8 cellular contexts compared by ENCODE assay signal in genomic region chr2:26033769-26034596, GRCh38. TPM values are rescaled to one million over a fixed set of nuclear protein-coding genes. Genes with fewer than 3 reads are reported as not detected.
A peak's percentile ranks its signal among the peaks of the same experiment; 100 is the strongest.
DNase-seq lines count a peak whose midpoint lies in the region; ATAC-seq and TF ChIP-seq lines count a peak whose summit lies in the region.

Gene RAB10, plus strand, starts transcription at chr2:26034084. Its CDS starts 525 bp downstream, at chr2:26034609.

- no peaks in the 10 kb centered on the region for H3K9me3 Mint-ChIP-seq in activated T-helper 2 cell treated with anti-CD3 and anti-CD28 coated beads, Interferon-gamma antibody, Interleukin-2, Interleukin-4, amounts not matched to agents 10 μg/mL and 5 μg/mL and 100 μg/mL, durations not matched to agents 14 hours and 24 hours and 36 hours
- H3K9me3 Mint-ChIP-seq in natural killer cell treated with Interleukin-12 subunit alpha and Interleukin-12 subunit beta and Interleukin-15 and Interleukin-18, amount 100 ng/mL, for 72 hours: no peaks in the 10 kb centered on the region

- peak; percentile 5 for TF ChIP-seq CTCF in RWPE2 (IDR thresholded peaks at IDR 0.05; ENCODE audit: poor library complexity, severe bottlenecking)
- TF ChIP-seq CTCF in fibroblast of mammary gland (conservative IDR thresholded peaks at IDR 0.05; ENCODE audit: control insufficient read depth, insufficient read depth, low read depth, low read length): no peak

- ATAC-seq in RWPE2 (ENCODE audit: low read depth): peak; percentile 78
- ATAC-seq in natural killer cell treated with Interleukin-12 subunit alpha and Interleukin-12 subunit beta and Interleukin-15 and Interleukin-18, amount 100 ng/mL, for 72 hours: peak; percentile 97
- peak; percentile 94 for ATAC-seq in stimulated activated naive CD8-positive, alpha-beta T cell treated with anti-CD3 and anti-CD28 coated beads, Interleukin-15, Interleukin-2, amounts not matched to agents 100 U/mL and 50 U/mL, for 24 hours

- H3K9me3 ChIP-seq in RWPE2 (ENCODE audit: severe bottlenecking): no peaks in the 10 kb centered on the region

- H3K27ac Mint-ChIP-seq in activated T-helper 2 cell treated with anti-CD3 and anti-CD28 coated beads, Interferon-gamma antibody, Interleukin-2, Interleukin-4, amounts not matched to agents 10 μg/mL and 5 μg/mL and 100 μg/mL, durations not matched to agents 14 hours and 24 hours and 36 hours: peak within 1 kb of the TSS; percentile 88
- peak within 1 kb of the TSS; percentile 82 to 94 for H3K27ac Mint-ChIP-seq in natural killer cell treated with Interleukin-12 subunit alpha and Interleukin-12 subunit beta and Interleukin-15 and Interleukin-18, amount 100 ng/mL, for 72 hours

- peak within 1 kb of the TSS; percentile 93 for H3K27ac ChIP-seq in RWPE2 (ENCODE audit: poor library complexity, severe bottlenecking)

- H3K4me3 ChIP-seq in RWPE2 (ENCODE audit: severe bottlenecking): peak within 1 kb of the TSS; percentile 68
- peak within 1 kb of the TSS; percentile 100 for H3K4me3 ChIP-seq in fibroblast of mammary gland (ENCODE audit: control insufficient read depth, low read depth, low read length)

- H3K27me3 ChIP-seq in RWPE2 (ENCODE audit: insufficient read depth, poor library complexity, severe bottlenecking): no peaks in the 10 kb centered on the region

- H3K36me3 ChIP-seq in RWPE2 (ENCODE audit: low read depth): peaks cover 32% of the 10 kb centered on the region

- H3K4me1 ChIP-seq in RWPE2 (ENCODE audit: insufficient read depth, poor library complexity, severe bottlenecking): peaks cover 4% of the 10 kb centered on the region

- H3K27me3 Mint-ChIP-seq in activated T-helper 2 cell treated with anti-CD3 and anti-CD28 coated beads, Interferon-gamma antibody, Interleukin-2, Interleukin-4, amounts not matched to agents 10 μg/mL and 5 μg/mL and 100 μg/mL, durations not matched to agents 14 hours and 24 hours and 36 hours (ENCODE audit: low read depth): peaks cover 2% of the 10 kb centered on the region
- H3K27me3 Mint-ChIP-seq in natural killer cell treated with Interleukin-12 subunit alpha and Interleukin-12 subunit beta and Interleukin-15 and Interleukin-18, amount 100 ng/mL, for 72 hours: no peaks in the 10 kb centered on the region

- intact Hi-C loops in activated T-helper 2 cell treated with anti-CD3 and anti-CD28 coated beads, Interferon-gamma antibody, Interleukin-2, Interleukin-4, amounts not matched to agents 10 μg/mL and 5 μg/mL and 100 μg/mL, durations not matched to agents 14 hours and 24 hours and 36 hours (cut with micrococcal nuclease): loop anchor here (1.0 to 5.0 kb wide), 5 partner anchors 34 to 211 kb away; partner anchors contain the start of genes ASXL2 and KIF3C

- DNase-seq in EH (ENCODE audit: low read depth) (peak; percentile 99), H4 (ENCODE audit: low spot score) (peak; percentile 97), LoVo (ENCODE audit: low spot score) (peak; percentile 99), RWPE2 (ENCODE audit: low spot score) (peak; percentile 97), fibroblast of mammary gland (ENCODE audit: low read depth) (peak; percentile 98)
- peak; percentile 100 for DNase-seq in activated T-helper 2 cell treated with anti-CD3 and anti-CD28 coated beads, Interferon-gamma antibody, Interleukin-2, Interleukin-4, amounts not matched to agents 10 μg/mL and 5 μg/mL and 100 μg/mL, durations not matched to agents 14 hours and 24 hours and 36 hours (ENCODE audit: low spot score)
- DNase-seq in natural killer cell treated with Interleukin-12 subunit alpha and Interleukin-12 subunit beta and Interleukin-15 and Interleukin-18, amount 100 ng/mL, for 72 hours (ENCODE audit: low spot score): peak; percentile 100
- DNase-seq in stimulated activated naive CD8-positive, alpha-beta T cell treated with anti-CD3 and anti-CD28 coated beads, Interleukin-15, Interleukin-2, amounts not matched to agents 100 U/mL and 50 U/mL, for 24 hours: peak; percentile 99

- peaks cover 19% of the 10 kb centered on the region for H3K4me1 Mint-ChIP-seq in activated T-helper 2 cell treated with anti-CD3 and anti-CD28 coated beads, Interferon-gamma antibody, Interleukin-2, Interleukin-4, amounts not matched to agents 10 μg/mL and 5 μg/mL and 100 μg/mL, durations not matched to agents 14 hours and 24 hours and 36 hours (ENCODE audit: low read depth)
- H3K4me1 Mint-ChIP-seq in natural killer cell treated with Interleukin-12 subunit alpha and Interleukin-12 subunit beta and Interleukin-15 and Interleukin-18, amount 100 ng/mL, for 72 hours (ENCODE audit: low read depth in 2 of 2): peaks cover 28 to 31% of the 10 kb centered on the region in 2 donors

- H3K4me3 Mint-ChIP-seq in activated T-helper 2 cell treated with anti-CD3 and anti-CD28 coated beads, Interferon-gamma antibody, Interleukin-2, Interleukin-4, amounts not matched to agents 10 μg/mL and 5 μg/mL and 100 μg/mL, durations not matched to agents 14 hours and 24 hours and 36 hours (ENCODE audit: low read depth): peak within 1 kb of the TSS; percentile 93
- peak within 1 kb of the TSS; percentile 98 for H3K4me3 Mint-ChIP-seq in natural killer cell treated with Interleukin-12 subunit alpha and Interleukin-12 subunit beta and Interleukin-15 and Interleukin-18, amount 100 ng/mL, for 72 hours

- H3K36me3 Mint-ChIP-seq in activated T-helper 2 cell treated with anti-CD3 and anti-CD28 coated beads, Interferon-gamma antibody, Interleukin-2, Interleukin-4, amounts not matched to agents 10 μg/mL and 5 μg/mL and 100 μg/mL, durations not matched to agents 14 hours and 24 hours and 36 hours (ENCODE audit: low read depth): peaks cover 35% of the 10 kb centered on the region
- H3K36me3 Mint-ChIP-seq in natural killer cell treated with Interleukin-12 subunit alpha and Interleukin-12 subunit beta and Interleukin-15 and Interleukin-18, amount 100 ng/mL, for 72 hours: peaks cover 15% of the 10 kb centered on the region

RNA-seq across cellular contexts. Expression of gene RAB10, which starts in this region (rescaled TPM):
- 42.6 and 61.1 TPM in 2 replicates for total RNA-seq in H4 (2014; rRNA removed; shearing (Covaris generic))
- 134 and 140 TPM in 2 replicates for total RNA-seq in activated T-helper 2 cell treated with anti-CD3 and anti-CD28 coated beads, Interferon-gamma antibody, Interleukin-2, Interleukin-4, amounts not matched to agents 10 μg/mL and 5 μg/mL and 100 μg/mL, durations not matched to agents 14 hours and 24 hours and 36 hours
- 100 to 1,000 TPM in 1 of 2 donors, 10 to 100 TPM in 1; 92.2 to 126 TPM for total RNA-seq in natural killer cell treated with Interleukin-12 subunit alpha and Interleukin-12 subunit beta and Interleukin-15 and Interleukin-18, amount 100 ng/mL, for 72 hours

Comparison
In these comparisons a context has a peak if more than half of its experiments do, and no peak if none do; other contexts are left out.
1. Peak in every context shown above with its lines: DNase-seq, ATAC-seq, H3K4me3 ChIP-seq and H3K27ac ChIP-seq.